In genomic region chr2:191056218-191056617, GRCh38 we compare ENCODE assay signal across 18 cellular contexts. TPM values are rescaled to one million over a fixed set of nuclear protein-coding genes. Genes with fewer than 3 reads are reported as not detected.
A peak's percentile ranks its signal among the peaks of the same experiment; 100 is the strongest.
DNase-seq lines count a peak whose midpoint lies in the region; ATAC-seq and TF ChIP-seq lines count a peak whose summit lies in the region.
"Had no signal": no experiment of that assay in that cellular context is flagged by ENCODE, and none has a peak within 500 bp of the region (broad histone marks: within the 10 kb centered on the region; RNA-seq: fewer than 3 reads in every experiment).

No MANE protein-coding gene starts in this region.

- no peaks in the 10 kb centered on the region for H3K4me1 ChIP-seq in aorta (ENCODE audit: control insufficient read depth in 1 of 2, insufficient read depth in 2 of 2, low read length in 2 of 2)
- H3K4me1 ChIP-seq: colonic mucosa had no signal

- H3K4me3 ChIP-seq in aorta (ENCODE audit: low read length in 2 of 2) (no peak overlapping the region), brain microvascular endothelial cell (ENCODE audit: low read depth, low read length) (no peak overlapping the region)
- H3K4me3 ChIP-seq: adrenal gland, colonic mucosa, lung, SJSA1 had no signal

- H3K9me3 ChIP-seq in aorta (ENCODE audit: control insufficient read depth, low read length): no peaks in the 10 kb centered on the region
- H3K9me3 ChIP-seq: adrenal gland, colonic mucosa, SJSA1 had no signal

- H3K4me1 Mint-ChIP-seq in activated naive CD4-positive, alpha-beta T cell treated with anti-CD3 and anti-CD28 coated beads for 36 hours (ENCODE audit: low read depth): peaks cover 38% of the 10 kb centered on the region
- H3K4me1 Mint-ChIP-seq in activated naive CD8-positive, alpha-beta T cell treated with anti-CD3 and anti-CD28 coated beads, Interleukin-2, amount 10 ng/mL, durations not matched to agents 7 days and 5 days: peaks cover 45% of the 10 kb centered on the region

- POLR2A ChIA-PET in activated naive CD8-positive, alpha-beta T cell treated with anti-CD3 and anti-CD28 coated beads, Interleukin-2, amount 10 ng/mL, durations not matched to agents 7 days and 5 days (lab: Charles Lee): interaction anchor here (0.9 to 12.4 kb wide), 3 partner anchors 8 to 94 kb away, joined by 3 to 100 read pairs (median 7); partner anchors contain the start of gene STAT4

- intact Hi-C loops in activated naive CD4-positive, alpha-beta T cell treated with anti-CD3 and anti-CD28 coated beads for 36 hours (cut with micrococcal nuclease): loop anchor here (10.0 kb wide), 1 partner anchor 189 kb away; the partner anchor contains the start of gene MYO1B
- intact Hi-C loops in aorta (cut with DNase I): loop anchor here (10.0 kb wide), 2 partner anchors 449 to 459 kb away; no protein-coding TSS in a partner anchor

- no peak for DNase-seq in activated naive CD4-positive, alpha-beta T cell treated with anti-CD3 and anti-CD28 coated beads for 36 hours
- no peak for DNase-seq in activated naive CD4-positive, alpha-beta T cell treated with Interleukin-2 at 50 U/mL for 16 hours
- DNase-seq in NOMO-1 treated with DMSO at 0.1 percent for 48 hours (lab: John Stamatoyannopoulos, UW; ENCODE audit: unreplicated experiment) (peak; percentile 50), aorta (no peak), brain microvascular endothelial cell (no peak), DMS153 (lab: John Stamatoyannopoulos, UW) (no peak), iPS-NIHi7 (ENCODE audit: extremely low spot score) (no peak)
- DNase-seq in activated naive CD8-positive, alpha-beta T cell treated with anti-CD3 and anti-CD28 coated beads, Interleukin-2, amount 10 ng/mL, durations not matched to agents 7 days and 5 days: no peak
- DNase-seq: activated CD4-positive, alpha-beta T cell treated with anti-CD3 and anti-CD28 coated beads for 1 hour; adrenal gland; colonic mucosa; DMS79; NCI-H1417 treated with DMSO at 0.1 percent for 48 hours; NCI-H82; occipital lobe had no signal

- in situ Hi-C loops in brain microvascular endothelial cell (cut with HindIII; ENCODE audit: low pct_ligation_motif_present, low sequenced_read_pairs): no loop called here

- no peaks in the 10 kb centered on the region for H3K27me3 ChIP-seq in aorta (ENCODE audit: control insufficient read depth in 1 of 2, insufficient read depth in 2 of 2, low read length in 1 of 2)
- no peaks in the 10 kb centered on the region for H3K27me3 ChIP-seq in brain microvascular endothelial cell (replicated peaks)
- H3K27me3 ChIP-seq: adrenal gland, colonic mucosa, SJSA1 had no signal

- CTCF ChIA-PET in activated naive CD4-positive, alpha-beta T cell treated with anti-CD3 and anti-CD28 coated beads for 36 hours (lab: Charles Lee): interaction anchor here (11.3 kb wide), 1 partner anchor 100 kb away, joined by 419 read pairs; no protein-coding TSS in a partner anchor

- TF ChIP-seq CTCF in brain microvascular endothelial cell (IDR thresholded peaks at IDR 0.05; ENCODE audit: low read depth, low read length, missing control alignments): no peak

- H3K9me3 Mint-ChIP-seq in activated naive CD4-positive, alpha-beta T cell treated with anti-CD3 and anti-CD28 coated beads for 36 hours: no peaks in the 10 kb centered on the region
- H3K9me3 Mint-ChIP-seq in activated naive CD8-positive, alpha-beta T cell treated with anti-CD3 and anti-CD28 coated beads, Interleukin-2, amount 10 ng/mL, durations not matched to agents 7 days and 5 days: peaks cover under 1% of the 10 kb centered on the region

- 85 to 88% methylated on average over 2 of the region's 2 CpGs for WGBS in aorta, 2 donors

- H3K36me3 Mint-ChIP-seq in activated naive CD4-positive, alpha-beta T cell treated with anti-CD3 and anti-CD28 coated beads for 36 hours (ENCODE audit: low read depth): peaks cover 19% of the 10 kb centered on the region
- peaks cover 34% of the 10 kb centered on the region for H3K36me3 Mint-ChIP-seq in activated naive CD8-positive, alpha-beta T cell treated with anti-CD3 and anti-CD28 coated beads, Interleukin-2, amount 10 ng/mL, durations not matched to agents 7 days and 5 days

- H3K36me3 ChIP-seq in aorta (ENCODE audit: control insufficient read depth in 1 of 2, insufficient read depth in 2 of 2, low read length in 1 of 2): no peaks in the 10 kb centered on the region
- no peaks in the 10 kb centered on the region for H3K36me3 ChIP-seq in brain microvascular endothelial cell (replicated peaks)
- H3K36me3 ChIP-seq: adrenal gland, colonic mucosa, SJSA1 had no signal

- no peak overlapping the region for H3K4me3 Mint-ChIP-seq in activated naive CD4-positive, alpha-beta T cell treated with anti-CD3 and anti-CD28 coated beads for 36 hours
- peak overlapping the region; percentile 67 for H3K4me3 Mint-ChIP-seq in activated naive CD8-positive, alpha-beta T cell treated with anti-CD3 and anti-CD28 coated beads, Interleukin-2, amount 10 ng/mL, durations not matched to agents 7 days and 5 days

- H3K27ac ChIP-seq in aorta (ENCODE audit: low read depth in 1 of 2, low read length in 2 of 2) (no peak overlapping the region), brain microvascular endothelial cell (no peak overlapping the region)
- H3K27ac ChIP-seq: adrenal gland, colonic mucosa, SJSA1 had no signal

- H3K27ac Mint-ChIP-seq in activated naive CD4-positive, alpha-beta T cell treated with anti-CD3 and anti-CD28 coated beads for 36 hours: peak overlapping the region; percentile 44
- H3K27ac Mint-ChIP-seq in activated naive CD8-positive, alpha-beta T cell treated with anti-CD3 and anti-CD28 coated beads, Interleukin-2, amount 10 ng/mL, durations not matched to agents 7 days and 5 days: peak overlapping the region; percentile 41

- ATAC-seq in activated naive CD8-positive, alpha-beta T cell treated with anti-CD3 and anti-CD28 coated beads, Interleukin-2, amount 10 ng/mL, durations not matched to agents 7 days and 5 days (ENCODE audit: low read depth): peak; percentile 84
- ATAC-seq in aorta (ENCODE audit: low FRiP score): peak; percentile 33
- ATAC-seq: esophagus mucosa had no signal

- no peaks in the 10 kb centered on the region for H3K27me3 Mint-ChIP-seq in activated naive CD4-positive, alpha-beta T cell treated with anti-CD3 and anti-CD28 coated beads for 36 hours (ENCODE audit: low read depth)
- H3K27me3 Mint-ChIP-seq in activated naive CD8-positive, alpha-beta T cell treated with anti-CD3 and anti-CD28 coated beads, Interleukin-2, amount 10 ng/mL, durations not matched to agents 7 days and 5 days: no peaks in the 10 kb centered on the region

RNA-seq across cellular contexts. Expression of gene STAT1, which starts 42.2 kb away (rescaled TPM):
- total RNA-seq in activated naive CD4-positive, alpha-beta T cell treated with anti-CD3 and anti-CD28 coated beads for 36 hours: 100 to 1,000 TPM; 376 to 402 TPM
- total RNA-seq in activated naive CD8-positive, alpha-beta T cell treated with anti-CD3 and anti-CD28 coated beads, Interleukin-2, amount 10 ng/mL, durations not matched to agents 7 days and 5 days: 100 to 1,000 TPM; 544 to 571 TPM
- total RNA-seq in aorta: 10 to 100 TPM; 69.1 to 70.7 TPM
- 10 to 100 TPM; 30.1 to 42.4 TPM for polyA plus RNA-seq in aorta

Comparison
In these comparisons a context has a peak if more than half of its experiments do, and no peak if none do; other contexts are left out.
1. RNA of gene STAT1, which starts 42.2 kb away (total RNA-seq): 544 to 571 TPM in activated naive CD8-positive, alpha-beta T cell treated with anti-CD3 and anti-CD28 coated beads, Interleukin-2, amount 10 ng/mL, durations not matched to agents 7 days and 5 days and 376 to 402 TPM in activated naive CD4-positive, alpha-beta T cell treated with anti-CD3 and anti-CD28 coated beads for 36 hours; 69.1 to 70.7 TPM in aorta; every median in the first group is over 4 times any median in the second.